Comparison of ENCODE assay signal across 8 cellular contexts in the genomic region with DNA sequence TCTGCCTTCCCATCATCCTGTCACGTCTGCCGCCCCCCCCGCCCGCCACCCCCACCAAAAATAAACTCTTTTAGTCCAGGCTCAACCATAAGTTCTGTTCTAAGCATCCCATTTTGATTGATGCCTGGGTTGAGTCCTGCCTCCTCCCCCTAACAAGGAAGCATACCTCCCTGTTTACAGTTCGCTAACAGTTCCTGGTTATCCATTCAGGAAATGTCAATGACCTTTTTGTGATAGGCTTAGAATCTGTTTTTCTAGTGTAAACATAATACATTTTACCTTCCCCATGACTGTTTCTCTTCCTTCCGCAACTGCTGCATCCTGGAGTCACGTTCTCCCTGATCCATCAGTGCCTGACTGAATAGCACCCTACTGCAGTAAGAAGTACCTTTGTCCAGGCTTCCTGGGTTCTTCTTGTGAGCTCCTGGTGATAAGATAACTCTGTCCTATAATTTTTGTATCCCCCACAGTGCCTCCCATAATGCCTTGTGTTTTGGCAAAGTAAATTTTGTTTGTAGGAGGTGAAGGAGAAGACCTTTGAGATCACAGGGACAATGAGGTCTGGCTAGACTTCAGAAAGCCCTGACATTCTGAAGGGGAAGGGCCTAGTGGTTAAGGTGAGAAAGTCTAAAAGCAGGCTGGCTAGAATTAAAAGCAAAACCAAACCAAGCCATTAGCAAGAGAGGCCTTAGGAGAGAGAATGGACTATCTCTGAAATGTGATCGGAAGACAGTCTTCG. TPM values are rescaled to one million over a fixed set of nuclear protein-coding genes. Genes with fewer than 3 reads are reported as not detected.
DNase-seq lines count a peak whose midpoint lies in the region; ATAC-seq and TF ChIP-seq lines count a peak whose summit lies in the region.

No MANE protein-coding gene starts in this region.

- peaks cover 8 to 32% of the 10 kb centered on the region in 2 donors for H3K4me1 ChIP-seq in neuronal stem cell (ENCODE audit: control insufficient read depth in 2 of 2, insufficient read depth in 1 of 2, low read depth in 1 of 2, low read length in 2 of 2)

- DNase-seq in NCI-H1092 treated with DMSO at 0.1 percent for 48 hours (lab: John Stamatoyannopoulos, UW): peak; percentile 70
- no peak for DNase-seq in NCI-H1092 (lab: John Stamatoyannopoulos, UW)
- peak; percentile 60 to 81 for DNase-seq in NCI-H2081 (lab: John Stamatoyannopoulos, UW)
- DNase-seq in dermis microvascular lymphatic vessel endothelial cell (ENCODE audit: low read depth in 2 of 2): peak; percentile 93 to 94
- no peak for DNase-seq in neuronal stem cell (ENCODE audit: low spot score)
- no peak for DNase-seq in NCI-H526 treated with DMSO at 0.1 percent for 48 hours (lab: John Stamatoyannopoulos, UW)
- DNase-seq in foreskin fibroblast: no peak

- H3K4me3 ChIP-seq in neuronal stem cell (ENCODE audit: low read length in 2 of 2) (no peak overlapping the region), foreskin fibroblast (ENCODE audit: low read depth in 1 of 2, low read length in 2 of 2) (no peak overlapping the region)

- H2BK5ac ChIP-seq in neuronal stem cell (ENCODE audit: low read length): no peak overlapping the region

- no peak overlapping the region for H3K14ac ChIP-seq in neuronal stem cell (ENCODE audit: low read length)

- no peak overlapping the region for H2BK12ac ChIP-seq in neuronal stem cell (ENCODE audit: low read length)

- no peak overlapping the region for H3K4me2 ChIP-seq in neuronal stem cell (ENCODE audit: insufficient read depth, low read length, poor library complexity, severe bottlenecking)

- H3K9me3 ChIP-seq in neuronal stem cell (replicated peaks in 1 of 2; ENCODE audit: control insufficient read depth in 2 of 2, insufficient read depth in 1 of 2, low read depth in 1 of 2, low read length in 2 of 2): no peaks in the 10 kb centered on the region

- H3K18ac ChIP-seq in neuronal stem cell (ENCODE audit: low read length): no peak overlapping the region

- ATAC-seq in HG03025 (IDR thresholded peaks at IDR 0.05; ENCODE audit: low FRiP score, unreplicated experiment): no peak

- H4K91ac ChIP-seq in neuronal stem cell (ENCODE audit: low read depth, low read length, poor library complexity): no peak overlapping the region

- no CpG with 5 or more reads among the region's 9 CpGs for WGBS in neuronal stem cell (ENCODE audit: extremely low coverage in 2 of 2, insufficient read length in 2 of 2, insufficient replicate concordance in 1 of 2), 2 donors

- no peak overlapping the region for H3K23ac ChIP-seq in neuronal stem cell (ENCODE audit: low read depth, low read length, poor library complexity)

- no peak for TF ChIP-seq CTCF in foreskin fibroblast (IDR thresholded peaks at IDR 0.05; ENCODE audit: low read depth, low read length)

- no peak overlapping the region for H3K4ac ChIP-seq in neuronal stem cell (ENCODE audit: low read length)

- no peak overlapping the region for H2BK15ac ChIP-seq in neuronal stem cell (ENCODE audit: low read length)

- H3K36me3 ChIP-seq in neuronal stem cell (replicated peaks in 1 of 2; ENCODE audit: control insufficient read depth in 2 of 2, insufficient read depth in 2 of 2, low read length in 2 of 2): peaks cover 5 to 21% of the 10 kb centered on the region in 2 donors

- no peaks in the 10 kb centered on the region for H3K79me1 ChIP-seq in neuronal stem cell (ENCODE audit: low read depth, low read length)

- H3K27me3 ChIP-seq in neuronal stem cell (ENCODE audit: control insufficient read depth in 3 of 3, insufficient read depth in 3 of 3, low read depth in 1 of 3, low read length in 3 of 3): no peaks in the 10 kb centered on the region

- no peak overlapping the region for H2BK120ac ChIP-seq in neuronal stem cell (ENCODE audit: low read depth, low read length)

- H3K27ac ChIP-seq in neuronal stem cell (replicated peaks; ENCODE audit: low read length): no peak overlapping the region

- H2AK5ac ChIP-seq in neuronal stem cell (ENCODE audit: low read depth, low read length): no peak overlapping the region

- H2AFZ ChIP-seq in neuronal stem cell (ENCODE audit: low read length): peak overlapping the region; percentile 17

- H4K8ac ChIP-seq in neuronal stem cell (ENCODE audit: low read depth, low read length): no peak overlapping the region

- no peak overlapping the region for H3K9ac ChIP-seq in neuronal stem cell (ENCODE audit: low read depth, low read length, poor library complexity)

RNA-seq across cellular contexts. Expression of gene AGFG2, which starts 7.3 kb away (rescaled TPM):
- total RNA-seq in dermis microvascular lymphatic vessel endothelial cell: 28.5 and 51.7 TPM in 2 replicates
- polyA plus RNA-seq in neuronal stem cell (2013, experiment 1 of 2): 3.2 TPM
- polyA plus RNA-seq in neuronal stem cell (2013, experiment 2 of 2): 4.6 TPM

RNA-seq across cellular contexts. Expression of gene SAP25, which starts 27.4 kb away (rescaled TPM):
- total RNA-seq in dermis microvascular lymphatic vessel endothelial cell: 0.13 TPM in 1 of 2 replicates, not detected in the other
- polyA plus RNA-seq in neuronal stem cell (2013, experiment 1 of 2): 4.0 TPM
- 3.4 TPM for polyA plus RNA-seq in neuronal stem cell (2013, experiment 2 of 2)

RNA-seq across cellular contexts. Expression of gene LRCH4, which starts 39.6 kb away (rescaled TPM):
- 5.1 and 6.1 TPM in 2 replicates for total RNA-seq in dermis microvascular lymphatic vessel endothelial cell
- polyA plus RNA-seq in neuronal stem cell (2013, experiment 1 of 2): 30.1 TPM
- polyA plus RNA-seq in neuronal stem cell (2013, experiment 2 of 2): 28.3 TPM

RNA-seq across cellular contexts. Expression of gene FBXO24, which starts 39.8 kb away (rescaled TPM):
- 0.13 and 0.25 TPM in 2 replicates for total RNA-seq in dermis microvascular lymphatic vessel endothelial cell
- polyA plus RNA-seq in neuronal stem cell (2013, experiment 1 of 2): 1.2 TPM
- 1.1 TPM for polyA plus RNA-seq in neuronal stem cell (2013, experiment 2 of 2)

RNA-seq across cellular contexts. Expression of gene PCOLCE, which starts 55.9 kb away (rescaled TPM):
- 0.13 and 0.51 TPM in 2 replicates for total RNA-seq in dermis microvascular lymphatic vessel endothelial cell
- polyA plus RNA-seq in neuronal stem cell (2013, experiment 1 of 2): 24.7 TPM
- 24.4 TPM for polyA plus RNA-seq in neuronal stem cell (2013, experiment 2 of 2)

Comparison
In these comparisons a context has a peak if more than half of its experiments do, and no peak if none do; other contexts are left out.
1. DNase-seq: peak in NCI-H1092 treated with DMSO at 0.1 percent for 48 hours (single experiment), NCI-H2081 (2 of 2) and dermis microvascular lymphatic vessel endothelial cell (2 of 2); none in NCI-H1092 (single experiment), neuronal stem cell (single experiment), NCI-H526 treated with DMSO at 0.1 percent for 48 hours (single experiment) and foreskin fibroblast (0 of 2).